In the genomic region with DNA sequence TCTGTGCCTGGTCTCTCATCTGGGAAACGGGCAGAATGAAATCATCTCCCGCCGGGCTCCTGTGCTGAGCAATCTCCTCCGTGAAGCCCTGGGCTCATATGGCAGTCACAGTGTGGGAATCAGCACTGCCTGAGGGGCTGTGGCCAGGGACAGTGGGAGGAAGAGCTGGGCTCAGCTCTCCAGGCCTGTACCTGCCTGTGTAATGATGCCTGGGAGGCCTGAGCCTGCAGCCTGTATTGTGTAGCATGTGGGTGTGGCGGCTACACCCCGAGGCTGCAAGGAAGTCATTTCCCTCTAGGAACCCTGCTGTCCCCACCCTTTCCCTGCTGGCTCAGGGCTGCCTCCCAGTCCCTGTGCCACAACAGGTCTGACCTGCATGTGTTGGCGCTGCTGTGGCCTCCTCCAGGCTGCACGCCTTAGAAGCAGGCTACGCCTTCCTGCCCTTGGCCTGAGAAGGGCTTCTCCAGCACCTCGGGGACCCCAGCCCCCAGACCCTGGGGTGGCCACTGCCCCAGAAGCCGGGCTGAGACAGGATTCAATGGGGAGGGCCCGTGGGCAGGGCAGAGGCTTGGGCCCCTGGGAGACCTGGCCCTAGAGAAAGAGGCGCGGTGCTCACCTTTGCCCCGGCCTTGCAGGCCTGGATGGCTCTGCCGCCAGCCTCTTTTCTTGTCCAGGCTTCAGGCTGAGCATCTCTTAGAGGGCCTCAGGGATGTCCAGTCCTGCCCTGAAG, we compare ENCODE assay signal across 13 cellular contexts. TPM values are rescaled to one million over a fixed set of nuclear protein-coding genes. Genes with fewer than 3 reads are reported as not detected.
A peak's percentile ranks its signal among the peaks of the same experiment; 100 is the strongest.
DNase-seq lines count a peak whose midpoint lies in the region; ATAC-seq and TF ChIP-seq lines count a peak whose summit lies in the region.
"Had no signal": no experiment of that assay in that cellular context is flagged by ENCODE, and none has a peak within 500 bp of the region (broad histone marks: within the 10 kb centered on the region; RNA-seq: fewer than 3 reads in every experiment).

No MANE protein-coding gene starts in this region.

- TF ChIP-seq EP300 in sigmoid colon (IDR thresholded peaks at IDR 0.05) = no peak

- H3K27me3 ChIP-seq in left ventricle myocardium inferior (ENCODE audit: low read depth) (peaks cover 28% of the 10 kb centered on the region), sigmoid colon (peaks cover 13 to 59% (median 36%) of the 10 kb centered on the region in 3 donors)

- TF ChIP-seq CTCF in left ventricle myocardium inferior (IDR thresholded peaks at IDR 0.05; ENCODE audit: borderline replicate concordance) (no peak), sigmoid colon (IDR thresholded peaks at IDR 0.05) (no peak)

- ATAC-seq in GM21390 (IDR thresholded peaks at IDR 0.05; ENCODE audit: unreplicated experiment) = no peak
- ATAC-seq: left lung had no signal

- H3K4me1 ChIP-seq in left ventricle myocardium inferior (peaks cover 28% of the 10 kb centered on the region), sigmoid colon (peaks cover 0 to 14% (median 12%) of the 10 kb centered on the region in 4 donors)

- H3K36me3 ChIP-seq in left ventricle myocardium inferior (peaks cover 7% of the 10 kb centered on the region), sigmoid colon (no peaks in the 10 kb centered on the region)
- H3K36me3 ChIP-seq: uterus had no signal

- 14 to 61% methylated on average over 16 of the region's 16 CpGs for WGBS in sigmoid colon, 2 donors

- intact Hi-C loops in left ventricle myocardium inferior (cut with micrococcal nuclease) = no loop called here
- intact Hi-C loops in sigmoid colon (cut with DNase I) = no loop called here

- DNase-seq in HT-29 (ENCODE audit: low spot score) = peak; percentile 91
- DNase-seq in left ventricle myocardium inferior = peak; percentile 34
- no peak for DNase-seq in sigmoid colon
- DNase-seq in activated gamma-delta T cell treated with Interleukin-2 at 50 U/mL for 16 hours = no peak
- DNase-seq in NCI-H82 (lab: John Stamatoyannopoulos, UW) = no peak
- no peak for DNase-seq in NCI-H2029 treated with DMSO at 0.1 percent for 48 hours (lab: John Stamatoyannopoulos, UW)
- DNase-seq: activated T-cell treated with anti-CD3 and anti-CD28 coated beads, Interleukin-2, amount 50 U/mL, for 1 hour; CD4-positive, alpha-beta memory T cell; left lung; NCI-H1694 treated with DMSO at 0.1 percent for 48 hours; uterus had no signal

- no peaks in the 10 kb centered on the region for H3K9me3 ChIP-seq in left ventricle myocardium inferior (replicated peaks)
- no peaks in the 10 kb centered on the region for H3K9me3 ChIP-seq in sigmoid colon
- H3K9me3 ChIP-seq: left lung, uterus had no signal

- TF ChIP-seq POLR2A in sigmoid colon (IDR thresholded peaks at IDR 0.05) = peak in 1 of 2 donors; percentile 84

- H3K4me3 ChIP-seq in left ventricle myocardium inferior (peak overlapping the region; percentile 70), sigmoid colon (peak overlapping the region in 3 of 4 donors; percentile 42 to 53 (median 48))
- H3K4me3 ChIP-seq: left lung, uterus had no signal

- H3K27ac ChIP-seq in angular gyrus (ENCODE audit: low read depth, low read length) (peak overlapping the region; percentile 58), left ventricle myocardium inferior (replicated peaks) (peak overlapping the region; percentile 88), sigmoid colon (peak overlapping the region; percentile 66 to 80 (median 70))

RNA-seq across cellular contexts. Expression of a gene that starts 2.1 kb away (rescaled TPM):
- 224 and 281 TPM in 2 replicates for total RNA-seq in HT-29 (2014; rRNA removed; shearing (Covaris generic))
- total RNA-seq in left ventricle myocardium inferior = 10.6 TPM
- 10 to 100 TPM; 15.1 to 43.2 (median 23.1) TPM for total RNA-seq in sigmoid colon
- 100 to 1,000 TPM in 1 of 3 donors, 10 to 100 TPM in 2; 17.8 to 116 (median 25.8) TPM for polyA plus RNA-seq in sigmoid colon

RNA-seq across cellular contexts. Expression of a gene that starts 41.6 kb away (rescaled TPM):
- total RNA-seq in HT-29 (2014; rRNA removed; shearing (Covaris generic)) = 40.8 and 41.8 TPM in 2 replicates
- total RNA-seq in left ventricle myocardium inferior (19.1 TPM), sigmoid colon (10 to 100 TPM; 17.2 to 24.6 (median 20.3) TPM)
- polyA plus RNA-seq in sigmoid colon = 10 to 100 TPM; 14.3 to 28.2 (median 14.4) TPM

RNA-seq across cellular contexts. Expression of a gene that starts 56.2 kb away (rescaled TPM):
- 53.8 and 56.1 TPM in 2 replicates for total RNA-seq in HT-29 (2014; rRNA removed; shearing (Covaris generic))
- total RNA-seq in left ventricle myocardium inferior (47.2 TPM), sigmoid colon (10 to 100 TPM; 53.5 to 96.9 (median 63.6) TPM)
- 10 to 100 TPM; 53.2 to 69.3 (median 57.7) TPM for polyA plus RNA-seq in sigmoid colon

RNA-seq across cellular contexts. Expression of a gene that starts 56.4 kb away (rescaled TPM):
- total RNA-seq in HT-29 (2014; rRNA removed; shearing (Covaris generic)) = 56.7 and 64.6 TPM in 2 replicates
- 17.3 TPM for total RNA-seq in left ventricle myocardium inferior
- total RNA-seq in sigmoid colon = 10 to 100 TPM in 3 of 4 donors, 1 to 10 TPM in 1; 5.1 to 11.6 (median 11.3) TPM
- polyA plus RNA-seq in sigmoid colon = 10 to 100 TPM in 2 of 3 donors, 1 to 10 TPM in 1; 9.0 to 30.1 (median 10.2) TPM

Comparison
In these comparisons a context has a peak if more than half of its experiments do, and no peak if none do; other contexts are left out.
1. DNase-seq: peak in HT-29 (single experiment) and left ventricle myocardium inferior (single experiment); none in sigmoid colon (single experiment), activated gamma-delta T cell treated with Interleukin-2 at 50 U/mL for 16 hours (single experiment), NCI-H82 (single experiment) and NCI-H2029 treated with DMSO at 0.1 percent for 48 hours (single experiment).
2. Peak in every context shown above with its lines, with median percentiles within 50 percentile points of each other: H3K27ac ChIP-seq.